8 cellular contexts compared by ENCODE assay signal in the genomic region with DNA sequence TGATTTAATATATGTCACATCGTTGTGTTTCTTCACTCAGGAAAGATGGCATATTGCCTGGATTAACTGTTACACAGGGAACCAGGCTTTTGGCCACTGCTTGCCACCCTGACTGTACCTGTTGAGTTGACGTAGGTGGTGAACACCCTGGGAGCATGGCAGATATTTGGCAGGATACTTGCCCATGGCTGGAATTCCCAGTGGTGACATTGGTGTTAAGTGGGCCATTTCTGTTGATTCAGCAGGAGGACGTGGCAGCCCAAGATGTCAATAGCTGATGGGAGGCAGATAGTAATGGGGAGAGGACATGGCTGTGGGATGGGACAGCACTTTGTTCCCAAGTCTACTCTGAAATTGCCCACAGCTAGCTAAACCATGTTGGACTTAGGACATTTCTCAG. TPM values are rescaled to one million over a fixed set of nuclear protein-coding genes. Genes with fewer than 3 reads are reported as not detected.
A peak's percentile ranks its signal among the peaks of the same experiment; 100 is the strongest.
DNase-seq lines count a peak whose midpoint lies in the region; ATAC-seq, FAIRE-seq and TF ChIP-seq lines count a peak whose summit lies in the region.
"Not testable (repeated sequence)": the region's sequence is repeated elsewhere in the genome, so short reads cannot be mapped to it uniquely, and the experiment has no call there.

No MANE protein-coding gene starts in this region.

- TF ChIP-seq CTCF in A673 (conservative IDR thresholded peaks at IDR 0.05; ENCODE audit: low read depth, low read length); PC-9 (conservative IDR thresholded peaks at IDR 0.05); bronchial epithelial cell (IDR thresholded peaks at IDR 0.05; ENCODE audit: insufficient read depth, low read length, severe bottlenecking); heart right ventricle (IDR thresholded peaks at IDR 0.05); gastrocnemius medialis (IDR thresholded peaks at IDR 0.05 in 4 of 5, conservative IDR thresholded peaks at IDR 0.05 in 1 of 5): not testable (repeated sequence)

- peak overlapping the region; percentile 6 for H3K27ac Mint-ChIP-seq in activated CD4-positive, alpha-beta T cell treated with anti-CD3 and anti-CD28 coated beads for 36 hours
- H3K27ac Mint-ChIP-seq in natural killer cell treated with Interleukin-12 subunit alpha and Interleukin-12 subunit beta and Interleukin-15 and Interleukin-18, amount 100 ng/mL, for 72 hours, result peak overlapping the region; percentile 83 to 96

- ATAC-seq in activated CD4-positive, alpha-beta T cell treated with anti-CD3 and anti-CD28 coated beads for 36 hours; natural killer cell treated with Interleukin-12 subunit alpha and Interleukin-12 subunit beta and Interleukin-15 and Interleukin-18, amount 100 ng/mL, for 72 hours; gastrocnemius medialis: not testable (repeated sequence)
- ATAC-seq in heart right ventricle (peak in 5 of 8 donors; percentile 29 to 71 (median 54)), left lobe of liver (peak; percentile 77)

- peaks cover 12% of the 10 kb centered on the region for H3K36me3 ChIP-seq in A673 (ENCODE audit: insufficient read depth, low read length, poor library complexity, severe bottlenecking)
- not testable (repeated sequence) for H3K36me3 ChIP-seq in PC-9 (ENCODE audit: low read depth); bronchial epithelial cell (ENCODE audit: control insufficient read depth, insufficient read depth, low read length)
- H3K36me3 ChIP-seq in heart right ventricle, result peaks cover 0 to 22% (median 14%) of the 10 kb centered on the region in 9 donors
- H3K36me3 ChIP-seq in gastrocnemius medialis, result peaks cover 0 to 20% of the 10 kb centered on the region in 2 donors

- POLR2A ChIA-PET in A673 (lab: Charles Lee; ENCODE audit: low non-redundant PET); PC-9 (lab: Charles Lee; ENCODE audit: unreplicated experiment); activated CD4-positive, alpha-beta T cell treated with anti-CD3 and anti-CD28 coated beads for 36 hours (lab: Charles Lee): not testable (repeated sequence)

- H3K4me1 Mint-ChIP-seq in activated CD4-positive, alpha-beta T cell treated with anti-CD3 and anti-CD28 coated beads for 36 hours, result peaks cover 34% of the 10 kb centered on the region
- peaks cover 38 to 42% of the 10 kb centered on the region in 2 donors for H3K4me1 Mint-ChIP-seq in natural killer cell treated with Interleukin-12 subunit alpha and Interleukin-12 subunit beta and Interleukin-15 and Interleukin-18, amount 100 ng/mL, for 72 hours (ENCODE audit: low read depth in 2 of 2)

- H3K4me1 ChIP-seq in A673 (ENCODE audit: insufficient read depth, low read length, poor library complexity, severe bottlenecking) (peaks cover 38% of the 10 kb centered on the region), heart right ventricle (peaks cover 0 to 56% (median 29%) of the 10 kb centered on the region in 9 donors), gastrocnemius medialis (peaks cover 32 to 54% of the 10 kb centered on the region in 2 donors)
- not testable (repeated sequence) for H3K4me1 ChIP-seq in PC-9 (replicated peaks; ENCODE audit: insufficient read depth)

- H4K20me1 ChIP-seq in PC-9 (ENCODE audit: insufficient read depth), result peaks cover 26% of the 10 kb centered on the region

- H3K27me3 Mint-ChIP-seq in activated CD4-positive, alpha-beta T cell treated with anti-CD3 and anti-CD28 coated beads for 36 hours; natural killer cell treated with Interleukin-12 subunit alpha and Interleukin-12 subunit beta and Interleukin-15 and Interleukin-18, amount 100 ng/mL, for 72 hours: not testable (repeated sequence)

- H3K27me3 ChIP-seq in A673 (replicated peaks; ENCODE audit: insufficient read depth, low read depth, low read length, poor library complexity); PC-9 (ENCODE audit: insufficient read depth, low read depth); bronchial epithelial cell (ENCODE audit: control insufficient read depth, insufficient read depth, low read length); heart right ventricle; gastrocnemius medialis: not testable (repeated sequence)

- not testable (repeated sequence) for BruUV-seq in A673 (replicated peaks; lab: Mats Ljungman, UMichigan)
- TSS peak; percentile 13 for BruUV-seq in PC-9 (replicated peaks; lab: Mats Ljungman, UMichigan)

- not testable (repeated sequence) for H3K4me3 ChIP-seq in A673 (ENCODE audit: low read depth, low read length, poor library complexity, severe bottlenecking); PC-9; bronchial epithelial cell (ENCODE audit: low read depth, low read length); heart right ventricle; gastrocnemius medialis

- not testable (repeated sequence) for H3K9me2 ChIP-seq in PC-9 (ENCODE audit: insufficient read depth)

- not testable (repeated sequence) for H2AFZ ChIP-seq in PC-9

- H3K4me3 Mint-ChIP-seq in activated CD4-positive, alpha-beta T cell treated with anti-CD3 and anti-CD28 coated beads for 36 hours; natural killer cell treated with Interleukin-12 subunit alpha and Interleukin-12 subunit beta and Interleukin-15 and Interleukin-18, amount 100 ng/mL, for 72 hours: not testable (repeated sequence)

- intact Hi-C loops in A673 (cut with micrococcal nuclease; ENCODE audit: unreplicated experiment); PC-9 (cut with micrococcal nuclease; ENCODE audit: unreplicated experiment); activated CD4-positive, alpha-beta T cell treated with anti-CD3 and anti-CD28 coated beads for 36 hours (cut with DNase I, micrococcal nuclease); heart right ventricle (cut with DNase I); gastrocnemius medialis (cut with DNase I; ENCODE audit: low total_unique reads): not testable (repeated sequence)

- 53 to 62% methylated on average over 3 of the region's 3 CpGs for WGBS in heart right ventricle, 2 donors

- H3K9me3 Mint-ChIP-seq in activated CD4-positive, alpha-beta T cell treated with anti-CD3 and anti-CD28 coated beads for 36 hours (ENCODE audit: low read depth); natural killer cell treated with Interleukin-12 subunit alpha and Interleukin-12 subunit beta and Interleukin-15 and Interleukin-18, amount 100 ng/mL, for 72 hours: not testable (repeated sequence)

- peak overlapping the region; percentile 80 for H3K27ac ChIP-seq in A673 (ENCODE audit: low read depth, low read length, poor library complexity, severe bottlenecking)
- not testable (repeated sequence) for H3K27ac ChIP-seq in PC-9, heart right ventricle
- peak overlapping the region in 3 of 4 donors; percentile 12 to 73 (median 61) for H3K27ac ChIP-seq in gastrocnemius medialis

- H3K79me2 ChIP-seq in PC-9 (ENCODE audit: low read depth), result peaks cover 36% of the 10 kb centered on the region

- in situ Hi-C loops in gastrocnemius medialis (cut with MboI; ENCODE audit: low sequenced_read_pairs in 4 of 4), result not testable (repeated sequence)

- not testable (repeated sequence) for H3F3A ChIP-seq in PC-9 (ENCODE audit: insufficient read depth, low read depth)

- H3K9me3 ChIP-seq in A673 (ENCODE audit: low read depth, low read length, poor library complexity, severe bottlenecking); PC-9 (ENCODE audit: insufficient read depth, low read depth); heart right ventricle; gastrocnemius medialis: not testable (repeated sequence)

- not testable (repeated sequence) for DNase-seq in A673 (ENCODE audit: low spot score); PC-9; activated CD4-positive, alpha-beta T cell treated with anti-CD3 and anti-CD28 coated beads for 36 hours; bronchial epithelial cell (ENCODE audit: low read depth); heart right ventricle; natural killer cell treated with Interleukin-12 subunit alpha and Interleukin-12 subunit beta and Interleukin-15 and Interleukin-18, amount 100 ng/mL, for 72 hours (ENCODE audit: low spot score); gastrocnemius medialis
- peak; percentile 77 for DNase-seq in left lobe of liver (ENCODE audit: low spot score)

- CTCF ChIA-PET in A673 (lab: Charles Lee); activated CD4-positive, alpha-beta T cell treated with anti-CD3 and anti-CD28 coated beads for 36 hours (lab: Charles Lee): not testable (repeated sequence)
- CTCF ChIA-PET in PC-9 (lab: Charles Lee), result interaction anchor here (0.6 kb wide), 1 partner anchor 217 kb away, joined by 3 read pairs; no protein-coding TSS in a partner anchor

- not testable (repeated sequence) for TF ChIP-seq POLR2A in gastrocnemius medialis (IDR thresholded peaks at IDR 0.05)

- H3K36me3 Mint-ChIP-seq in activated CD4-positive, alpha-beta T cell treated with anti-CD3 and anti-CD28 coated beads for 36 hours (ENCODE audit: low read depth), result peaks cover 20% of the 10 kb centered on the region
- not testable (repeated sequence) for H3K36me3 Mint-ChIP-seq in natural killer cell treated with Interleukin-12 subunit alpha and Interleukin-12 subunit beta and Interleukin-15 and Interleukin-18, amount 100 ng/mL, for 72 hours

- H3K4me2 ChIP-seq in PC-9, result not testable (repeated sequence)

- peak; percentile 76 for FAIRE-seq in bronchial epithelial cell (lab: Jason Lieb, UNC)

RNA-seq across cellular contexts. Expression of gene CRCP, which starts 12.5 kb away (rescaled TPM):
- total RNA-seq in A673 (2021) (36.6 and 42.5 TPM in 2 replicates), PC-9 (2021) (32.4 and 37.1 TPM in 2 replicates), bronchial epithelial cell (36.4 and 45.0 TPM in 2 replicates), heart right ventricle (10 to 100 TPM; 15.4 to 31.1 (median 23.1) TPM), left lobe of liver (17.5 TPM), gastrocnemius medialis (10 to 100 TPM; 19.2 to 21.3 (median 20.4) TPM)
- total RNA-seq in activated CD4-positive, alpha-beta T cell treated with anti-CD3 and anti-CD28 coated beads for 36 hours, result 10 to 100 TPM; 24.5 to 27.2 TPM
- polyA plus RNA-seq in heart right ventricle, result 10 to 100 TPM; 11.3 to 16.2 TPM
- total RNA-seq in natural killer cell treated with Interleukin-12 subunit alpha and Interleukin-12 subunit beta and Interleukin-15 and Interleukin-18, amount 100 ng/mL, for 72 hours, result 10 to 100 TPM; 45.8 to 54.7 TPM

RNA-seq across cellular contexts. Expression of gene ASL, which starts 51.6 kb away (rescaled TPM):
- total RNA-seq in A673 (2021) (10.7 and 14.3 TPM in 2 replicates), PC-9 (2021) (19.0 and 30.5 TPM in 2 replicates), bronchial epithelial cell (37.9 and 41.2 TPM in 2 replicates), heart right ventricle (10 to 100 TPM; 10.1 to 17.0 (median 12.8) TPM), left lobe of liver (386 TPM), gastrocnemius medialis (1 to 10 TPM; 2.5 to 8.7 (median 4.9) TPM)
- total RNA-seq in activated CD4-positive, alpha-beta T cell treated with anti-CD3 and anti-CD28 coated beads for 36 hours, result 10 to 100 TPM; 12.7 to 18.5 TPM
- 10 to 100 TPM; 14.1 to 27.5 TPM for polyA plus RNA-seq in heart right ventricle
- 10 to 100 TPM; 63.1 to 68.3 TPM for total RNA-seq in natural killer cell treated with Interleukin-12 subunit alpha and Interleukin-12 subunit beta and Interleukin-15 and Interleukin-18, amount 100 ng/mL, for 72 hours
